Comparison of ENCODE assay signal across 1 cellular context in genomic region chr9:130712564-130713285, GRCh38.
A peak's percentile ranks its signal among the peaks of the same experiment; 100 is the strongest.
TF ChIP-seq lines count a peak whose summit lies in the region.

No MANE protein-coding gene starts in this region.

TF ChIP-seq in GM12878, 131 proteins besides CTCF, POLR2A, EP300 and RAD21 (continued from another document and continues in another):
- TF ChIP-seq ZBTB33 (IDR thresholded peaks at IDR 0.05) = no peak
- TF ChIP-seq RUNX3 (IDR thresholded peaks at IDR 0.05; ENCODE audit: low read length) = 0 out of 2 replicates have a peak, but pooled peaks have one; percentile 21
- TF ChIP-seq POU2F2 (IDR thresholded peaks at IDR 0.05; ENCODE audit: borderline replicate concordance, low read depth, low read length) = peak; percentile 17; the same call in 1 of the 3 replicates
- no peak for TF ChIP-seq E4F1 (IDR thresholded peaks at IDR 0.05; ENCODE audit: borderline replicate concordance, partially characterized antibody)
- peak; percentile 91; the same call in 1 of the 2 replicates for TF ChIP-seq TAF1 (IDR thresholded peaks at IDR 0.05; ENCODE audit: borderline replicate concordance, low read depth, low read length)
- TF ChIP-seq BRCA1 (IDR thresholded peaks at IDR 0.05; ENCODE audit: low read depth, low read length) = no peak
- no peak for TF ChIP-seq RELA (IDR thresholded peaks at IDR 0.05; ENCODE audit: borderline replicate concordance, partially characterized antibody)
- TF ChIP-seq CBX5 (IDR thresholded peaks at IDR 0.05; ENCODE audit: low read depth) = no peak; the same call in 1 of the 2 replicates
- peak; percentile 75 for TF ChIP-seq POLR2AphosphoS5 (IDR thresholded peaks at IDR 0.05; ENCODE audit: low read length)
- TF ChIP-seq ZBTB11 (CRISPR knock-in tag; IDR thresholded peaks at IDR 0.05) = no peak
- no peak for TF ChIP-seq ZNF24 (IDR thresholded peaks at IDR 0.05)
- no peak for TF ChIP-seq RELB (IDR thresholded peaks at IDR 0.05; ENCODE audit: low read depth)
- no peak for TF ChIP-seq TCF7 (IDR thresholded peaks at IDR 0.05; ENCODE audit: borderline replicate concordance)
- TF ChIP-seq BMI1 (IDR thresholded peaks at IDR 0.05; ENCODE audit: borderline replicate concordance) = no peak
- no peak for TF ChIP-seq HSF1 (IDR thresholded peaks at IDR 0.05; ENCODE audit: low read depth, low read length)
- no peak; the same call in 1 of the 2 replicates for TF ChIP-seq TCF12 (IDR thresholded peaks at IDR 0.05; ENCODE audit: low read depth, low read length)
- TF ChIP-seq SIX5 (IDR thresholded peaks at IDR 0.05; ENCODE audit: low read depth, low read length, severe bottlenecking) = peak; percentile 85
- TF ChIP-seq CEBPZ (IDR thresholded peaks at IDR 0.05; ENCODE audit: low read depth, low read length) = peak; percentile 54
- no peak for TF ChIP-seq FOXM1 (IDR thresholded peaks at IDR 0.05; ENCODE audit: low read depth, low read length)
- no peak for TF ChIP-seq KLF5 (IDR thresholded peaks at IDR 0.05; ENCODE audit: partially characterized antibody)
- no peak for TF ChIP-seq NR2F1 (conservative IDR thresholded peaks at IDR 0.05)
- TF ChIP-seq SPI1 (IDR thresholded peaks at IDR 0.05; ENCODE audit: borderline replicate concordance, insufficient read depth, low read depth, low read length) = no peak
- TF ChIP-seq RBBP5 (conservative IDR thresholded peaks at IDR 0.05) = no peak
- no peak for TF ChIP-seq KDM1A (IDR thresholded peaks at IDR 0.05; ENCODE audit: borderline replicate concordance)
- TF ChIP-seq USF1 (IDR thresholded peaks at IDR 0.05; ENCODE audit: borderline replicate concordance, extremely low read length, insufficient read depth, low read depth, low read length) = no peak
- no peak for TF ChIP-seq MYC (IDR thresholded peaks at IDR 0.05; ENCODE audit: insufficient read depth, insufficient read length, insufficient replicate concordance, low read length, severe bottlenecking)
- TF ChIP-seq GATAD2B (conservative IDR thresholded peaks at IDR 0.05; ENCODE audit: low read depth) = peak; percentile 79; the same call in 1 of the 2 replicates
- no peak for TF ChIP-seq E2F8 (IDR thresholded peaks at IDR 0.05; ENCODE audit: low read depth, partially characterized antibody)
- TF ChIP-seq PML (IDR thresholded peaks at IDR 0.05; ENCODE audit: low read length) = peak; percentile 60; the same call in 1 of the 2 replicates
- TF ChIP-seq EGR1 (IDR thresholded peaks at IDR 0.05; ENCODE audit: borderline replicate concordance in 1 of 2, low read depth in 2 of 2, low read length in 2 of 2) = peak in 1 of 2 experiments; percentile 46; a peak in 1 of 3 replicates
- no peak for TF ChIP-seq TCF3 (IDR thresholded peaks at IDR 0.05; ENCODE audit: borderline replicate concordance, insufficient read depth, low read depth, low read length)
- TF ChIP-seq PAX5 (IDR thresholded peaks at IDR 0.05; ENCODE audit: borderline replicate concordance, low read depth, low read length) = no peak
- no peak for TF ChIP-seq BCLAF1 (IDR thresholded peaks at IDR 0.05)
- TF ChIP-seq RCOR1 (conservative IDR thresholded peaks at IDR 0.05; ENCODE audit: low read depth, low read length) = no peak
- TF ChIP-seq TARDBP (IDR thresholded peaks at IDR 0.05; ENCODE audit: borderline replicate concordance) = 0 out of 2 replicates have a peak, but pooled peaks have one; percentile 57
